Comparison of ENCODE assay signal across 15 cellular contexts in the genomic region with DNA sequence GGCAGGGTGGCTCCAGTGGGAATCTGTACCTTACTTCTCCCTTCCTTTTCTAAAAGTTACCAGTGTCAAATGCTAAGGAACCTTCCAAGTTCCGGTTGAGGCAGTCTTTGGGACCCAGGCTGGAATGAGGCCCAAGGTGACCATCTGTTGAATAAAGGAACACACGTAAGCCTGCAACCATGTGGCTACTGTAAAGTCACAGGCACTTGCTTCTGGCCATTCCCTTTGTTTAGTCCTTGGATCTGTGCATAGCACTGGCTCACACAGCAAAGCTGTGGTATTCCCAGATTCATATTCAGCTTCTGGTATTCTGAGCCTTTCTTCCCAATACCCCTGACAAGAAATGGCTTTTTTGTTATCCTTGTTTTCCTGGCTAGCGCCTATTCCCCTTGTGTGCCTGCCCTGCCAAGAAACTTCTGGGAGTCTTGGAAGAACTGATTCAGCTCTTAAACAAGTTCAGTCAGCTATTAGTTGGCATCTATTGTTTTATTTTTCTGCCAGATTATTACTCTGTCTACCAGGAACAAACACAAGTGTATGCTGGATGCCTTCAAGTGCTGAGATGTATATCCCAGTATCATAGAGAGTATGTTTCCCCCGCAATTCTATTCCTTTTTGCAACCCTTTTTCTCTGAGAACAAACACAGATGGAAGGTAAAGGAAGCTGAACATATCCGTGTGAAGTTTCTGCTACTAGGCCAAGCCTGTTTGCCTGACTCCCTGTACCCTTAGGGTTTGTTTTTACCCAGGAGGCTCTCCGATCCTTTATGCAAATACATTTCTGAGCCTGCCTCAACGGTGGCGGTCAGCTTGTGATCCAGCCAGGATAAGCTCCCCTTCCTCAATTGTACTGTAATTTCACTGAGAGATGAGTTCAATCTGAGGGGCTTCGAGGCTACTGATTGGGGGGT. TPM values are rescaled to one million over a fixed set of nuclear protein-coding genes. Genes with fewer than 3 reads are reported as not detected.
DNase-seq lines count a peak whose midpoint lies in the region; FAIRE-seq and TF ChIP-seq lines count a peak whose summit lies in the region.
"Had no signal": no experiment of that assay in that cellular context is flagged by ENCODE, and none has a peak within 500 bp of the region (broad histone marks: within the 10 kb centered on the region; RNA-seq: fewer than 3 reads in every experiment).

No MANE protein-coding gene starts in this region.

- H3K4me1 ChIP-seq in testis = peaks cover 7% of the 10 kb centered on the region

- no peaks in the 10 kb centered on the region for H3K27me3 ChIP-seq in testis
- H3K27me3 ChIP-seq: brain microvascular endothelial cell, Peyer's patch, sigmoid colon had no signal

- no peak overlapping the region for H3K4me3 ChIP-seq in LNCaP clone FGC (ENCODE audit: low read depth, low read length)
- H3K4me3 ChIP-seq in testis = no peak overlapping the region
- H3K4me3 ChIP-seq: Peyer's patch, sigmoid colon had no signal

- no peak for TF ChIP-seq POLR2A in testis (IDR thresholded peaks at IDR 0.05)

- H3K27ac ChIP-seq in caudate nucleus (ENCODE audit: low read depth, low read length) (peak overlapping the region; percentile 58), testis (no peak overlapping the region)
- H3K27ac ChIP-seq: brain microvascular endothelial cell, sigmoid colon had no signal

- TF ChIP-seq CTCF in LNCaP clone FGC (IDR thresholded peaks at IDR 0.05; ENCODE audit: control insufficient read depth, extremely low read depth, insufficient read depth) (no peak), testis (IDR thresholded peaks at IDR 0.05) (no peak)

- DNase-seq in LNCaP clone FGC (ENCODE audit: low read depth) = peak; percentile 84
- DNase-seq in caudate nucleus (lab: John Stamatoyannopoulos, UW) = peak in 3 of 61 donors; percentile 24 to 43 (median 33)
- peak; percentile 39 for DNase-seq in left kidney (ENCODE audit: low read depth, low spot score)
- DNase-seq in testis = peak; percentile 40
- no peak for DNase-seq in 8988T
- DNase-seq in stimulated activated naive CD4-positive, alpha-beta T cell (lab: John Stamatoyannopoulos, UW) = no peak
- DNase-seq in HTR-8/SVneo (ENCODE audit: insufficient read length, low spot score) = no peak
- DNase-seq: activated CD4-positive, alpha-beta T cell treated with anti-CD3 and anti-CD28 coated beads, Interleukin-2, amount 50 U/mL, for 48 hours; brain microvascular endothelial cell; CD8-positive, alpha-beta T cell; NCI-H345; sigmoid colon had no signal

- no peaks in the 10 kb centered on the region for H3K36me3 ChIP-seq in testis (ENCODE audit: low read depth, missing control alignments)
- H3K36me3 ChIP-seq: brain microvascular endothelial cell, sigmoid colon had no signal

- FAIRE-seq in HTR-8/SVneo (lab: Jason Lieb, UNC) = no peak

- H3K9me3 ChIP-seq in testis = no peaks in the 10 kb centered on the region
- H3K9me3 ChIP-seq: Peyer's patch, sigmoid colon had no signal

- WGBS in testis, 2 donors = 64 to 72% methylated on average over 9 of the region's 9 CpGs

- intact Hi-C loops in testis (cut with DNase I; ENCODE audit: low total_unique reads) = no loop called here

RNA-seq across cellular contexts. Expression of a gene that starts 13.2 kb away (rescaled TPM):
- total RNA-seq in testis = not detected
- polyA plus RNA-seq in testis (ENCODE audit: insufficient read depth, low read depth, low replicate concordance) = not detected
- total RNA-seq: CD8-positive, alpha-beta T cell; epithelial cell of proximal tubule; sigmoid colon; T-helper 2 cell treated with Interferon-gamma antibody and Interleukin-4, amounts not matched to agents 100 ng/mL and 5 ng/mL, for 36 hours had no signal

RNA-seq across cellular contexts. Expression of a gene that starts 47.1 kb away (rescaled TPM):
- under 1 TPM; 0.08 to 0.37 TPM for total RNA-seq in testis
- 0.18 TPM for polyA plus RNA-seq in testis (ENCODE audit: insufficient read depth, low read depth, low replicate concordance)
- total RNA-seq: CD8-positive, alpha-beta T cell; epithelial cell of proximal tubule; T-helper 2 cell treated with Interferon-gamma antibody and Interleukin-4, amounts not matched to agents 100 ng/mL and 5 ng/mL, for 36 hours had no signal

Comparison
In these comparisons a context has a peak if more than half of its experiments do, and no peak if none do; other contexts are left out.
1. DNase-seq: peak in LNCaP clone FGC (single experiment), left kidney (single experiment) and testis (single experiment); none in 8988T (single experiment), stimulated activated naive CD4-positive, alpha-beta T cell (0 of 6) and HTR-8/SVneo (single experiment).